In the genomic region with DNA sequence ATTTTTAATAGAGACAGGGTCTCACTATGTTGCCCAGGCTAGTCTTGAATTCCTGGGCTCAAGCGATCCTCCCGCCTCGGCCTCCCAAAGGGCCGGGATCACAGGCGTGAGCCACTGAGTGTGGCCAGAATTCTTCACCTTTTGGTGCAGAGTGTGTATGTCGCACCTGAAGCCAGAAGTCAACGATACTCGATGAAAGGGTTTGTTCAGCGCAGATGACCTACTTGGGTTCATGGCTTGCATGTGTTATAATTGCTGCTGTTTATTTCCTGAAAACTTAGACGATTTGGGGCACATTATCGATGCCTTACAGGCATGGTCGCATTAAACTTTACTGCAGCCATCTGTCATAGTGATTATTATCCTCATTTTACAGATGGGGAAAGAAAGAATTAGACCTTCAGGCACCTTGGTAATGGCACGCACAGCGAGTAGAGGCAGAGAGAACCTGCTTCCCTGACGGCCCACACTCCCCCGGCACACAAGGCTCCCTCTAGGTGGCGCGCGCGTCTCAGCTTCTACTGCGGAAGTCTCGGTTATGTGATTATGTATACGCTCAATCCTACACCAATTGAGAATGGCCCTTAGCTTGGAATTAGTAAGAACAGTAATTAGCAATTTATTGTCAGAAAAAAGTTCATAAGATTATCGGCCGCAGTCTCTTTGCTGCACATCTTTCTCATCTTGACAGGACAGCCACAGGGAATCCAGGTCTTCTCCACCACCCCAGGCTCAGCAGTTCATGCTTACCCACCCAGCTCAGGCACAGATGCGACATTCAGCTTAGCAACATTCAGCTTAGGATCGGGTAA, we compare ENCODE assay signal across 8 cellular contexts.
DNase-seq lines count a peak whose midpoint lies in the region; ATAC-seq and TF ChIP-seq lines count a peak whose summit lies in the region.

No MANE protein-coding gene starts in this region.

- no peaks in the 10 kb centered on the region for H4K20me1 ChIP-seq in HCT116 (ENCODE audit: insufficient read depth)

- no peaks in the 10 kb centered on the region for H3K27me3 ChIP-seq in HCT116 (ENCODE audit: insufficient read depth, low read length)

- H3K4me3 ChIP-seq in HCT116 (replicated peaks in 1 of 2; ENCODE audit: low read depth in 1 of 2, low read length in 2 of 2) = no peak overlapping the region

- H3K4me1 ChIP-seq in HCT116 (ENCODE audit: control insufficient read depth in 1 of 2, insufficient read depth in 2 of 2, low read length in 2 of 2) = peaks cover 0 to 7% of the 10 kb centered on the region in 2 experiments; a peak in 1 of 4 replicates

- no peak for TF ChIP-seq POLR2A in HCT116 (IDR thresholded peaks at IDR 0.05; ENCODE audit: borderline replicate concordance, extremely low read depth, insufficient read depth, insufficient read length)

- H3K4me2 ChIP-seq in HCT116 (ENCODE audit: low read length) = peak overlapping the region; percentile 48; the same call in 1 of the 2 replicates

- TF ChIP-seq CTCF in HCT116 (IDR thresholded peaks at IDR 0.05 in 2 of 3, conservative IDR thresholded peaks at IDR 0.05 in 1 of 3; ENCODE audit: borderline replicate concordance in 1 of 3, insufficient read depth in 1 of 3, low read depth in 2 of 3, low read length in 2 of 3) (peak; percentile 69 to 95 (median 94); a peak in 5 of 6 replicates), omental fat pad (IDR thresholded peaks at IDR 0.05) (no peak)

- H3K36me3 ChIP-seq in HCT116 (ENCODE audit: control insufficient read depth in 1 of 2, insufficient read depth in 2 of 2, low read length in 2 of 2) = no peaks in the 10 kb centered on the region

- no peaks in the 10 kb centered on the region for H3K9me2 ChIP-seq in HCT116 (ENCODE audit: insufficient read depth)

- CTCF ChIA-PET in HCT116 (lab: Charles Lee) = interaction anchor here (0.7 to 2.9 kb wide), 30 partner anchors 9 to 611 kb away, joined by 3 to 54 read pairs (median 4); no protein-coding TSS in a partner anchor

- peak; percentile 85 for TF ChIP-seq RAD21 in HCT116 (IDR thresholded peaks at IDR 0.05; ENCODE audit: low read depth)

- no peak overlapping the region for H3K9ac ChIP-seq in HCT116 (ENCODE audit: low read length)

- peak; percentile 91 for ATAC-seq in HCT116
- peak; percentile 66 for ATAC-seq in omental fat pad (ENCODE audit: low FRiP score)

- RAD21 ChIA-PET in HCT116 (lab: Charles Lee; ENCODE audit: low non-redundant PET in 1 of 2, low total read pairs in 2 of 2, uncharacterized antibody in 2 of 2, unreplicated experiment in 2 of 2) = interaction anchor here (1.9 to 2.2 kb wide), 2 partner anchors 259 kb away, joined by 11 to 16 read pairs; no protein-coding TSS in a partner anchor

- no peak overlapping the region for H3K27ac ChIP-seq in HCT116 (ENCODE audit: low read depth, low read length)

- H2AFZ ChIP-seq in HCT116 (ENCODE audit: low read depth, low read length, poor library complexity, severe bottlenecking) = peak overlapping the region; percentile 74

- BruUV-seq in HCT116 (replicated peaks; lab: Mats Ljungman, UMichigan) = no TSS peak

- H3K79me2 ChIP-seq in HCT116 (ENCODE audit: insufficient read depth, low read length) = no peaks in the 10 kb centered on the region

- intact Hi-C loops in HCT116 (cut with micrococcal nuclease) = loop anchor here (1.0 to 5.0 kb wide), 4 partner anchors 259 to 548 kb away; no protein-coding TSS in a partner anchor

- peak; percentile 84 for DNase-seq in ELF-1 (ENCODE audit: low read depth, low spot score)
- peak; percentile 47 for DNase-seq in HCT116 (ENCODE audit: low read depth, low spot score)
- peak; percentile 70 for DNase-seq in MV-4-11 (lab: John Stamatoyannopoulos, UW)
- peak; percentile 87 for DNase-seq in SIG-M5 treated with dmso at 0.1 percent for 504 hours (lab: John Stamatoyannopoulos, UW; ENCODE audit: unreplicated experiment)
- DNase-seq in activated effector memory CD4-positive, alpha-beta T cell treated with anti-CD3 and anti-CD28 coated beads, Interleukin-2, amount 50 U/mL, for 16 hours = peak; percentile 92
- peak; percentile 62 for DNase-seq in foreskin melanocyte
- peak; percentile 87 for DNase-seq in omental fat pad (ENCODE audit: low spot score)
- peak; percentile 87 for DNase-seq in superior temporal gyrus (ENCODE audit: extremely low spot score)

- no peaks in the 10 kb centered on the region for H3K9me3 ChIP-seq in HCT116 (ENCODE audit: control insufficient read depth in 1 of 2, insufficient read depth in 1 of 2, low read depth in 1 of 2, low read length in 2 of 2)

- POLR2A ChIA-PET in HCT116 (lab: Charles Lee) = interaction anchor here (1.3 kb wide), 1 partner anchor 593 kb away, joined by 3 read pairs; a partner anchor contains a TSS

TF ChIP-seq in HCT116, 20 proteins besides CTCF, POLR2A, EP300 and RAD21:
- TF ChIP-seq POLR2AphosphoS5 (IDR thresholded peaks at IDR 0.05; ENCODE audit: low read depth, low read length) (no peak), CEBPB (IDR thresholded peaks at IDR 0.05; ENCODE audit: low read depth) (no peak), FOSL1 (IDR thresholded peaks at IDR 0.05; ENCODE audit: low read depth) (no peak), ZNF274 (IDR thresholded peaks at IDR 0.05; ENCODE audit: low read depth, low read length) (no peak), ZFX (IDR thresholded peaks at IDR 0.05) (no peak), TCF7L2 (IDR thresholded peaks at IDR 0.05; ENCODE audit: borderline replicate concordance, extremely low read depth, insufficient read depth, insufficient read length) (no peak), CBX3 (IDR thresholded peaks at IDR 0.05; ENCODE audit: low read depth) (no peak), JUND (IDR thresholded peaks at IDR 0.05) (no peak), SP1 (IDR thresholded peaks at IDR 0.05; ENCODE audit: low read depth) (no peak), EGR1 (IDR thresholded peaks at IDR 0.05; ENCODE audit: low read depth) (no peak)

Comparison
In these comparisons a context has a peak if more than half of its experiments do, and no peak if none do; other contexts are left out.
1. CTCF ChIP-seq: peak in HCT116 (3 of 3); none in omental fat pad (0 of 3).
2. Peak in every context shown above with its lines, with median percentiles within 50 percentile points of each other: DNase-seq.